22 cellular contexts compared by ENCODE assay signal in the genomic region with DNA sequence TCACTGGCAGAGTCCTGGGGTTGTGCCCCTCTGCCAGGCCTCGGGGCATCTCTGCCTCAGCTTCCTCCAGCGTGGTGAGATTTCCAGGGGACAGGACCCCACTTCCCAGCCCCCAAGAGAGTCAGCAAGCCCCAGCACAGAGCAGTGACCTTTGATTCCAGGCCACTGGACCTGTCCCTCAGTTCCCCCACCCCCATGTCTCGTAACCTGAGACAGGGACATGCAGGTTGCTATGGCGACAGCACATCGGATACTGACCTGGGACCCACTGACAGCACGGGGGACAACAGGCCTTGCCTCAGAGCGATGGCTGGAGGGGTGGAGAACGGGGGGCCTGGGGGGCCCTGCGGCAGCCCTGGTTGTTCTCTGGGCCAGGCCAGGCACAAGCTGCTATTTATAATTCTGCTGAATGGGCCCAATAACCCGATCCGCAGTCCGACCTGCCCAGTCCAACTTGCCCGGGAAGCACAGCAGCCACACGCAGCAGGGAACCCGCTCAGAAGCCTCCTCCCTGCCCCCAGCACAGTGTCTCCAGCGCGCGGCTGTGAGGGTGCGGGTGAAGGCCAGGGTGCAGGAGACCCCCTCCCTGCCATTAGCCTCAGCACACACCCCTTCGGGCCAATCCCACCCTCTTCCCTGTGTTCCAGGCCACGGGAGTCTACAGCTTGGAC. TPM values are rescaled to one million over a fixed set of nuclear protein-coding genes. Genes with fewer than 3 reads are reported as not detected.
DNase-seq lines count a peak whose midpoint lies in the region; ATAC-seq and TF ChIP-seq lines count a peak whose summit lies in the region.
"Had no signal": no experiment of that assay in that cellular context is flagged by ENCODE, and none has a peak within 500 bp of the region (broad histone marks: within the 10 kb centered on the region; RNA-seq: fewer than 3 reads in every experiment).

No MANE protein-coding gene starts in this region.

- TF ChIP-seq CTCF in glutamatergic neuron (IDR thresholded peaks at IDR 0.05; ENCODE audit: partially characterized antibody, unreplicated experiment) = no peak
- TF ChIP-seq CTCF in neural progenitor cell (IDR thresholded peaks at IDR 0.05) = no peak
- TF ChIP-seq CTCF in esophagus squamous epithelium (IDR thresholded peaks at IDR 0.05) = no peak

- H3K4me3 Mint-ChIP-seq in glutamatergic neuron (ENCODE audit: unreplicated experiment) (peak overlapping the region; percentile 72), neural progenitor cell (peak overlapping the region; percentile 73)
- H3K4me3 Mint-ChIP-seq: activated naive CD4-positive, alpha-beta T cell treated with anti-CD3 and anti-CD28 coated beads, Interleukin-2, amount 10 ng/mL, durations not matched to agents 7 days and 5 days; natural killer cell treated with Interleukin-12 subunit alpha and Interleukin-12 subunit beta and Interleukin-15 and Interleukin-18, amount 100 ng/mL, for 72 hours had no signal

- H3K4me1 Mint-ChIP-seq in glutamatergic neuron (ENCODE audit: low read depth, unreplicated experiment) (peaks cover 55% of the 10 kb centered on the region), neural progenitor cell (peaks cover 32% of the 10 kb centered on the region)
- H3K4me1 Mint-ChIP-seq: activated naive CD4-positive, alpha-beta T cell treated with anti-CD3 and anti-CD28 coated beads, Interleukin-2, amount 10 ng/mL, durations not matched to agents 7 days and 5 days had no signal

- intact Hi-C loops in esophagus squamous epithelium (cut with DNase I) = no loop called here

- DNase-seq in DMS 273 (lab: John Stamatoyannopoulos, UW; ENCODE audit: unreplicated experiment) (peak; percentile 58), DMS 273 treated with DMSO at 0.1 percent for 48 hours (lab: John Stamatoyannopoulos, UW) (no peak), HuH-7.5 (ENCODE audit: low spot score) (peak; percentile 73), glutamatergic neuron (peak; percentile 68), neural progenitor cell (ENCODE audit: low spot score) (peak; percentile 93), esophagus squamous epithelium (lab: John Stamatoyannopoulos, UW) (no peak)
- DNase-seq: activated CD4-positive, alpha-beta T cell treated with anti-CD3 and anti-CD28 coated beads for 4 hours; activated naive CD4-positive, alpha-beta T cell treated with anti-CD3 and anti-CD28 coated beads, Interleukin-2, amount 10 ng/mL, durations not matched to agents 7 days and 5 days; activated T-cell treated with anti-CD3 and anti-CD28 coated beads for 4 hours; DND-41; effector CD4-positive, alpha-beta T cell; NCI-H2081 treated with DMSO at 0.1 percent for 48 hours; sigmoid colon; stimulated activated CD4-positive, alpha-beta T cell treated with anti-CD3 and anti-CD28 coated beads, Interleukin-2, amount 100 ng/mL, for 48 hours had no signal

- H2AFZ ChIP-seq in neural progenitor cell (replicated peaks) = no peak overlapping the region

- H3K36me3 Mint-ChIP-seq in glutamatergic neuron (ENCODE audit: unreplicated experiment) = no peaks in the 10 kb centered on the region
- no peaks in the 10 kb centered on the region for H3K36me3 Mint-ChIP-seq in neural progenitor cell
- H3K36me3 Mint-ChIP-seq: activated naive CD4-positive, alpha-beta T cell treated with anti-CD3 and anti-CD28 coated beads, Interleukin-2, amount 10 ng/mL, durations not matched to agents 7 days and 5 days; natural killer cell treated with Interleukin-12 subunit alpha and Interleukin-12 subunit beta and Interleukin-15 and Interleukin-18, amount 100 ng/mL, for 72 hours had no signal

- H3K4me3 ChIP-seq in neural progenitor cell (peak overlapping the region; percentile 37), esophagus squamous epithelium (no peak overlapping the region)
- H3K4me3 ChIP-seq: sigmoid colon, thoracic aorta had no signal

- H3K27ac Mint-ChIP-seq in glutamatergic neuron (ENCODE audit: unreplicated experiment) (peak overlapping the region; percentile 93), neural progenitor cell (no peak overlapping the region)
- H3K27ac Mint-ChIP-seq: activated naive CD4-positive, alpha-beta T cell treated with anti-CD3 and anti-CD28 coated beads, Interleukin-2, amount 10 ng/mL, durations not matched to agents 7 days and 5 days; natural killer cell treated with Interleukin-12 subunit alpha and Interleukin-12 subunit beta and Interleukin-15 and Interleukin-18, amount 100 ng/mL, for 72 hours had no signal

- no peaks in the 10 kb centered on the region for H3F3A ChIP-seq in neural progenitor cell (ENCODE audit: low read depth)

- 5 to 23% methylated on average over 4 to 18 of the region's 21 CpGs for WGBS in esophagus squamous epithelium, 2 donors

- no peak for ATAC-seq in HG03025 (IDR thresholded peaks at IDR 0.05; ENCODE audit: low FRiP score, unreplicated experiment)
- no peak for ATAC-seq in HG02884 (IDR thresholded peaks at IDR 0.05; ENCODE audit: unreplicated experiment)
- ATAC-seq: natural killer cell treated with Interleukin-12 subunit alpha and Interleukin-12 subunit beta and Interleukin-15 and Interleukin-18, amount 100 ng/mL, for 72 hours had no signal

- peak overlapping the region; percentile 79 for H3K4me2 ChIP-seq in neural progenitor cell

- H3K9me3 Mint-ChIP-seq in glutamatergic neuron (ENCODE audit: unreplicated experiment) = peaks cover 13% of the 10 kb centered on the region
- no peaks in the 10 kb centered on the region for H3K9me3 Mint-ChIP-seq in neural progenitor cell
- H3K9me3 Mint-ChIP-seq: activated naive CD4-positive, alpha-beta T cell treated with anti-CD3 and anti-CD28 coated beads, Interleukin-2, amount 10 ng/mL, durations not matched to agents 7 days and 5 days; natural killer cell treated with Interleukin-12 subunit alpha and Interleukin-12 subunit beta and Interleukin-15 and Interleukin-18, amount 100 ng/mL, for 72 hours had no signal

- no peak for TF ChIP-seq POLR2A in esophagus squamous epithelium (IDR thresholded peaks at IDR 0.05)

- H3K4me1 ChIP-seq in neural progenitor cell (peaks cover 13% of the 10 kb centered on the region), esophagus squamous epithelium (no peaks in the 10 kb centered on the region)
- H3K4me1 ChIP-seq: sigmoid colon had no signal

- H3K9me3 ChIP-seq in neural progenitor cell (ENCODE audit: low read depth) (no peaks in the 10 kb centered on the region), esophagus squamous epithelium (no peaks in the 10 kb centered on the region)
- H3K9me3 ChIP-seq: sigmoid colon, thoracic aorta had no signal

- H3K36me3 ChIP-seq in neural progenitor cell (no peaks in the 10 kb centered on the region), esophagus squamous epithelium (no peaks in the 10 kb centered on the region)
- H3K36me3 ChIP-seq: sigmoid colon, thoracic aorta had no signal

- peaks cover 7% of the 10 kb centered on the region for H4K20me1 ChIP-seq in neural progenitor cell (ENCODE audit: low read depth)

- H3K79me2 ChIP-seq in neural progenitor cell (ENCODE audit: low read depth) = no peaks in the 10 kb centered on the region

- H3K27me3 ChIP-seq in neural progenitor cell = no peaks in the 10 kb centered on the region
- peaks cover 0 to 74% (median 0%) of the 10 kb centered on the region in 4 donors for H3K27me3 ChIP-seq in esophagus squamous epithelium

- no peak overlapping the region for H3K9ac ChIP-seq in neural progenitor cell

- H3K27ac ChIP-seq in neural progenitor cell (no peak overlapping the region), esophagus squamous epithelium (no peak overlapping the region)
- H3K27ac ChIP-seq: 22Rv1, C4-2B, sigmoid colon, thoracic aorta had no signal

- peaks cover 2% of the 10 kb centered on the region for H3K27me3 Mint-ChIP-seq in glutamatergic neuron (ENCODE audit: unreplicated experiment)
- H3K27me3 Mint-ChIP-seq in neural progenitor cell (ENCODE audit: insufficient read depth, low read depth) = peaks cover 24% of the 10 kb centered on the region

RNA-seq across cellular contexts. Expression of a gene that starts 34.6 kb away (rescaled TPM):
- total RNA-seq in glutamatergic neuron (ENCODE audit: unreplicated experiment) (31.2 TPM), neural progenitor cell (ENCODE audit: low replicate concordance) (0.03 TPM in 1 of 2 replicates, not detected in the other), esophagus squamous epithelium (under 1 TPM; 0.31 to 0.57 (median 0.42) TPM)
- total RNA-seq: lung microvascular endothelial cell; natural killer cell treated with Interleukin-12 subunit alpha and Interleukin-12 subunit beta and Interleukin-15 and Interleukin-18, amount 100 ng/mL, for 72 hours; T-helper 2 cell treated with Interferon-gamma antibody and Interleukin-4, amounts not matched to agents 100 ng/mL and 5 ng/mL, for 36 hours; thoracic aorta had no signal

Comparison
In these comparisons a context has a peak if more than half of its experiments do, and no peak if none do; other contexts are left out.
1. DNase-seq: peak in DMS 273 (single experiment), HuH-7.5 (single experiment), glutamatergic neuron (single experiment) and neural progenitor cell (single experiment); none in DMS 273 treated with DMSO at 0.1 percent for 48 hours (single experiment) and esophagus squamous epithelium (single experiment).
2. RNA of a gene that starts 34.6 kb away (total RNA-seq): 31.2 TPM in glutamatergic neuron (single experiment); 0.31 to 0.57 TPM in esophagus squamous epithelium and 0.03 TPM in neural progenitor cell; every median in the first group is over 10 times any median in the second.